ENCODE assay signal across 22 cellular contexts in the genomic region with DNA sequence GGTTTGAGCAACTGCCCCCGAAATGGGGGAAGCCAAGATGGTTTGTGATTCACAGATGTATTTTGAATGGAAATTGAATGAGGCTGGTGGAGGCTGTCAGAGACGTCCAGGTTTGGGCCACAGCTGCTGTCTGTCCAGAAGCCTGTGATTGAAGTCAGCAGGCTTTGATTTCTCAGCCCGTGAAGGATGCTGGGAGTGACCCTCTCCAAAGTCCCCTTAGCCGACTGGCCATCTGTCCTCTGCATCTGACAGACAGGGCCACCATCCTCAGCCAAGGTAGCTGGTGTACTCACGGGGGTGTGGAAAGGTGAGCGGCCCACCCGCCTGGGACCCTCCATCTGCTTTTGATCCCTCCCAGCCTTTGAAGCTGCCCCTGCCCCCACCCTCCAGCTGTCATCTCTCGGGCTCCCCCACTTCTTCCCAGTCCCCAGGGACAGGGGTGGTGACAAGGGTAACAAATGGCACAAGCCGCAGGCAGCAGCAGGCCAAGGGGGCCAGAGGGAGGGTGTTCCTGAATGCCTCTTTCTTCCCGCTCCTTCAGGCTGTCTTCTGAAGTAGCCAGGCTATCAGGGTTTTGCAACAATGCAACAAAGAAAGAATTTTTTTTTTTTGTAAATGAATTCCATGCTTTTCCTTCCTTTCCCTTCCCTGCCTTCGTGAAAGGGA.
DNase-seq lines count a peak whose midpoint lies in the region; ATAC-seq and TF ChIP-seq lines count a peak whose summit lies in the region.
"Had no signal": no experiment of that assay in that cellular context is flagged by ENCODE, and none has a peak within 500 bp of the region (broad histone marks: within the 10 kb centered on the region; RNA-seq: fewer than 3 reads in every experiment).

No MANE protein-coding gene starts in this region.

- H3K27me3 ChIP-seq in esophagus (ENCODE audit: control insufficient read depth in 1 of 2, insufficient read depth in 2 of 2, low read length in 2 of 2): no peaks in the 10 kb centered on the region

- peaks cover 13% of the 10 kb centered on the region for H3K9me3 Mint-ChIP-seq in activated CD8-positive, alpha-beta T cell treated with anti-CD3 and anti-CD28 coated beads, Interleukin-2, amount 10 ng/mL, durations not matched to agents 7 days and 5 days (ENCODE audit: insufficient read depth)
- peaks cover 14% of the 10 kb centered on the region for H3K9me3 Mint-ChIP-seq in activated CD8-positive, alpha-beta T cell treated with anti-CD3 and anti-CD28 coated beads for 36 hours
- peaks cover 12% of the 10 kb centered on the region for H3K9me3 Mint-ChIP-seq in activated T-helper 2 cell treated with anti-CD3 and anti-CD28 coated beads, Interferon-gamma antibody, Interleukin-2, Interleukin-4, amounts not matched to agents 10 μg/mL and 5 μg/mL and 100 μg/mL, durations not matched to agents 14 hours and 24 hours and 36 hours

- intact Hi-C loops in activated CD8-positive, alpha-beta T cell treated with anti-CD3 and anti-CD28 coated beads for 36 hours (cut with micrococcal nuclease): no loop called here
- intact Hi-C loops in sciatic nerve (cut with DNase I): no loop called here
- intact Hi-C loops in activated T-helper 2 cell treated with anti-CD3 and anti-CD28 coated beads, Interferon-gamma antibody, Interleukin-2, Interleukin-4, amounts not matched to agents 10 μg/mL and 5 μg/mL and 100 μg/mL, durations not matched to agents 14 hours and 24 hours and 36 hours (cut with micrococcal nuclease): no loop called here

- H3K4me1 ChIP-seq in esophagus (ENCODE audit: control insufficient read depth in 2 of 2, insufficient read depth in 2 of 2, low read length in 1 of 2): peaks cover 0 to 13% of the 10 kb centered on the region in 2 donors
- H3K4me1 ChIP-seq: A549, foreskin keratinocyte, left lung, upper lobe of right lung had no signal

- H3K27ac ChIP-seq in esophagus (ENCODE audit: low read depth in 2 of 2, low read length in 1 of 2) (peak overlapping the region; percentile 53 to 82), coronary artery (no peak overlapping the region)
- H3K27ac ChIP-seq: A549, foreskin keratinocyte, left lung, upper lobe of right lung had no signal

- H3K36me3 Mint-ChIP-seq in activated CD8-positive, alpha-beta T cell treated with anti-CD3 and anti-CD28 coated beads, Interleukin-2, amount 10 ng/mL, durations not matched to agents 7 days and 5 days (ENCODE audit: low read depth): peaks cover 7% of the 10 kb centered on the region
- H3K36me3 Mint-ChIP-seq in activated CD8-positive, alpha-beta T cell treated with anti-CD3 and anti-CD28 coated beads for 36 hours (ENCODE audit: low read depth): no peaks in the 10 kb centered on the region
- H3K36me3 Mint-ChIP-seq in activated T-helper 2 cell treated with anti-CD3 and anti-CD28 coated beads, Interferon-gamma antibody, Interleukin-2, Interleukin-4, amounts not matched to agents 10 μg/mL and 5 μg/mL and 100 μg/mL, durations not matched to agents 14 hours and 24 hours and 36 hours (ENCODE audit: low read depth): no peaks in the 10 kb centered on the region

- CTCF ChIA-PET in activated CD8-positive, alpha-beta T cell treated with anti-CD3 and anti-CD28 coated beads, Interleukin-2, amount 10 ng/mL, durations not matched to agents 7 days and 5 days (lab: Charles Lee): interaction anchor here (0.9 to 1.2 kb wide), 2 partner anchors 10 to 11 kb away, joined by 3 to 5 read pairs; no protein-coding TSS in a partner anchor
- CTCF ChIA-PET in activated CD8-positive, alpha-beta T cell treated with anti-CD3 and anti-CD28 coated beads for 36 hours (lab: Charles Lee): interaction anchor here (1.0 to 1.9 kb wide), 2 partner anchors 11 to 97 kb away, joined by 3 to 4 read pairs; no protein-coding TSS in a partner anchor

- POLR2A ChIA-PET in activated CD8-positive, alpha-beta T cell treated with anti-CD3 and anti-CD28 coated beads, Interleukin-2, amount 10 ng/mL, durations not matched to agents 7 days and 5 days (lab: Charles Lee): interaction anchor here (0.7 kb wide), 1 partner anchor 1056 kb away, joined by 3 read pairs; no protein-coding TSS in a partner anchor
- POLR2A ChIA-PET in activated CD8-positive, alpha-beta T cell treated with anti-CD3 and anti-CD28 coated beads for 36 hours (lab: Charles Lee): interaction anchor here (0.6 kb wide), 1 partner anchor 571 kb away, joined by 3 read pairs; no protein-coding TSS in a partner anchor

- H3K27ac Mint-ChIP-seq in activated CD8-positive, alpha-beta T cell treated with anti-CD3 and anti-CD28 coated beads, Interleukin-2, amount 10 ng/mL, durations not matched to agents 7 days and 5 days: peak overlapping the region; percentile 43
- no peak overlapping the region for H3K27ac Mint-ChIP-seq in activated CD8-positive, alpha-beta T cell treated with anti-CD3 and anti-CD28 coated beads for 36 hours
- no peak overlapping the region for H3K27ac Mint-ChIP-seq in activated T-helper 2 cell treated with anti-CD3 and anti-CD28 coated beads, Interferon-gamma antibody, Interleukin-2, Interleukin-4, amounts not matched to agents 10 μg/mL and 5 μg/mL and 100 μg/mL, durations not matched to agents 14 hours and 24 hours and 36 hours
- H3K27ac Mint-ChIP-seq: CD8-positive, alpha-beta memory T cell had no signal

- H3K4me3 Mint-ChIP-seq in activated CD8-positive, alpha-beta T cell treated with anti-CD3 and anti-CD28 coated beads, Interleukin-2, amount 10 ng/mL, durations not matched to agents 7 days and 5 days: no peak overlapping the region
- H3K4me3 Mint-ChIP-seq in activated CD8-positive, alpha-beta T cell treated with anti-CD3 and anti-CD28 coated beads for 36 hours: no peak overlapping the region
- no peak overlapping the region for H3K4me3 Mint-ChIP-seq in activated T-helper 2 cell treated with anti-CD3 and anti-CD28 coated beads, Interferon-gamma antibody, Interleukin-2, Interleukin-4, amounts not matched to agents 10 μg/mL and 5 μg/mL and 100 μg/mL, durations not matched to agents 14 hours and 24 hours and 36 hours (ENCODE audit: low read depth)
- H3K4me3 Mint-ChIP-seq: activated T-cell treated with anti-CD3 and anti-CD28 coated beads, Interleukin-2, amount 50 U/mL, for 4 hours; CD8-positive, alpha-beta memory T cell had no signal

- no peak overlapping the region for H3K4me3 ChIP-seq in esophagus (ENCODE audit: low read depth in 1 of 2, low read length in 2 of 2)
- H3K4me3 ChIP-seq in coronary artery: no peak overlapping the region
- H3K4me3 ChIP-seq: A549, K562, left lung, upper lobe of right lung had no signal

- no peak for ATAC-seq in activated CD8-positive, alpha-beta T cell treated with anti-CD3 and anti-CD28 coated beads, Interleukin-2, amount 10 ng/mL, durations not matched to agents 7 days and 5 days
- ATAC-seq in activated CD8-positive, alpha-beta T cell treated with anti-CD3 and anti-CD28 coated beads for 36 hours: no peak
- peak; percentile 85 for ATAC-seq in sciatic nerve
- ATAC-seq: A549; activated T-cell treated with anti-CD3 and anti-CD28 coated beads, Interleukin-2, amount 50 U/mL, for 4 hours; foreskin keratinocyte; K562; left lung; SK-N-SH treated with all-trans-retinoic acid at 6 μM for 48 hours; upper lobe of right lung had no signal

- DNase-seq in activated CD8-positive, alpha-beta T cell treated with anti-CD3 and anti-CD28 coated beads, Interleukin-2, amount 10 ng/mL, durations not matched to agents 7 days and 5 days: no peak
- DNase-seq in activated CD8-positive, alpha-beta T cell treated with anti-CD3 and anti-CD28 coated beads for 36 hours: no peak
- DNase-seq in NCI-H524 (lab: John Stamatoyannopoulos, UW): peak; percentile 100
- no peak for DNase-seq in sciatic nerve (ENCODE audit: low spot score)
- no peak for DNase-seq in coronary artery (ENCODE audit: low spot score)
- DNase-seq in activated T-helper 2 cell treated with anti-CD3 and anti-CD28 coated beads, Interferon-gamma antibody, Interleukin-2, Interleukin-4, amounts not matched to agents 10 μg/mL and 5 μg/mL and 100 μg/mL, durations not matched to agents 14 hours and 24 hours and 36 hours (ENCODE audit: low spot score): no peak
- no peak for DNase-seq in medulla oblongata (ENCODE audit: extremely low spot score)
- DNase-seq: activated CD4-positive, alpha-beta T cell treated with anti-CD3 and anti-CD28 coated beads, Interleukin-2, amount 50 U/mL, for 1 hour; activated T-cell treated with anti-CD3 and anti-CD28 coated beads, Interleukin-2, amount 50 U/mL, for 4 hours; amygdala; CD8-positive, alpha-beta memory T cell; EL; foreskin keratinocyte; left lung; NCI-H1092; NCI-H345; stimulated activated naive CD4-positive, alpha-beta T cell treated with Interleukin-2 at 50 U/mL for 16 hours; upper lobe of right lung had no signal

- 57% methylated on average over 11 of the region's 11 CpGs for WGBS in esophagus, 2 donors

- peaks cover 51% of the 10 kb centered on the region for H3K27me3 Mint-ChIP-seq in activated CD8-positive, alpha-beta T cell treated with anti-CD3 and anti-CD28 coated beads, Interleukin-2, amount 10 ng/mL, durations not matched to agents 7 days and 5 days (ENCODE audit: low read depth)
- H3K27me3 Mint-ChIP-seq in activated CD8-positive, alpha-beta T cell treated with anti-CD3 and anti-CD28 coated beads for 36 hours: peaks cover 42% of the 10 kb centered on the region
- peaks cover 40% of the 10 kb centered on the region for H3K27me3 Mint-ChIP-seq in activated T-helper 2 cell treated with anti-CD3 and anti-CD28 coated beads, Interferon-gamma antibody, Interleukin-2, Interleukin-4, amounts not matched to agents 10 μg/mL and 5 μg/mL and 100 μg/mL, durations not matched to agents 14 hours and 24 hours and 36 hours (ENCODE audit: low read depth)

- no peaks in the 10 kb centered on the region for H3K36me3 ChIP-seq in esophagus (ENCODE audit: control insufficient read depth in 2 of 2, insufficient read depth in 2 of 2, low read length in 1 of 2)
- H3K36me3 ChIP-seq: left lung, upper lobe of right lung had no signal

- H3K9me3 ChIP-seq in esophagus (ENCODE audit: control insufficient read depth in 2 of 2, insufficient read depth in 1 of 2, low read depth in 1 of 2, low read length in 1 of 2): no peaks in the 10 kb centered on the region
- H3K9me3 ChIP-seq: A549 had no signal

- H3K4me1 Mint-ChIP-seq in activated CD8-positive, alpha-beta T cell treated with anti-CD3 and anti-CD28 coated beads, Interleukin-2, amount 10 ng/mL, durations not matched to agents 7 days and 5 days (ENCODE audit: low read depth): peaks cover 34% of the 10 kb centered on the region
- H3K4me1 Mint-ChIP-seq in activated CD8-positive, alpha-beta T cell treated with anti-CD3 and anti-CD28 coated beads for 36 hours (ENCODE audit: low read depth): peaks cover 6% of the 10 kb centered on the region
- peaks cover 17% of the 10 kb centered on the region for H3K4me1 Mint-ChIP-seq in activated T-helper 2 cell treated with anti-CD3 and anti-CD28 coated beads, Interferon-gamma antibody, Interleukin-2, Interleukin-4, amounts not matched to agents 10 μg/mL and 5 μg/mL and 100 μg/mL, durations not matched to agents 14 hours and 24 hours and 36 hours (ENCODE audit: low read depth)
- H3K4me1 Mint-ChIP-seq: CD8-positive, alpha-beta memory T cell had no signal

- TF ChIP-seq CTCF in activated CD8-positive, alpha-beta T cell treated with anti-CD3 and anti-CD28 coated beads for 36 hours (IDR thresholded peaks at IDR 0.05): no peak
- no peak for TF ChIP-seq CTCF in coronary artery (IDR thresholded peaks at IDR 0.05)

Comparison
In these comparisons a context has a peak if more than half of its experiments do, and no peak if none do; other contexts are left out.
1. DNase-seq: peak in NCI-H524 (2 of 2); none in activated CD8-positive, alpha-beta T cell treated with anti-CD3 and anti-CD28 coated beads, Interleukin-2, amount 10 ng/mL, durations not matched to agents 7 days and 5 days (single experiment), activated CD8-positive, alpha-beta T cell treated with anti-CD3 and anti-CD28 coated beads for 36 hours (single experiment), sciatic nerve (single experiment), coronary artery (single experiment), activated T-helper 2 cell treated with anti-CD3 and anti-CD28 coated beads, Interferon-gamma antibody, Interleukin-2, Interleukin-4, amounts not matched to agents 10 μg/mL and 5 μg/mL and 100 μg/mL, durations not matched to agents 14 hours and 24 hours and 36 hours (single experiment) and medulla oblongata (single experiment).
2. H3K27ac ChIP-seq: peak in esophagus (2 of 2); none in coronary artery (0 of 2).